ENCODE assay signal across 9 cellular contexts in genomic region chr2:37590119-37590571, GRCh38.
DNase-seq lines count a peak whose midpoint lies in the region; ATAC-seq, FAIRE-seq and TF ChIP-seq lines count a peak whose summit lies in the region.
"Had no signal": no experiment of that assay in that cellular context is flagged by ENCODE, and none has a peak within 500 bp of the region (broad histone marks: within the 10 kb centered on the region; RNA-seq: fewer than 3 reads in every experiment).

No MANE protein-coding gene starts in this region.

- peak in 1 of 4 donors; percentile 50 for TF ChIP-seq EP300 in sigmoid colon (IDR thresholded peaks at IDR 0.05)

- POLR2A ChIA-PET in PC-9 (lab: Charles Lee; ENCODE audit: unreplicated experiment) = interaction anchor here (0.5 kb wide), 1 partner anchor 80 kb away, joined by 3 read pairs; no protein-coding TSS in a partner anchor

- no peaks in the 10 kb centered on the region for H4K20me1 ChIP-seq in PC-9 (ENCODE audit: insufficient read depth)

- CTCF ChIA-PET in PC-9 (lab: Charles Lee) = interaction anchor here (1.7 kb wide), 1 partner anchor 62 kb away, joined by 4 read pairs; no protein-coding TSS in a partner anchor

- no peak for TF ChIP-seq POLR2A in sigmoid colon (IDR thresholded peaks at IDR 0.05)

- no peak for FAIRE-seq in pancreas (lab: Jason Lieb, UNC)

- H3K4me3 ChIP-seq in PC-9 (no peak overlapping the region), sigmoid colon (no peak overlapping the region), pancreas (no peak overlapping the region)

- WGBS in sigmoid colon, 2 donors = 76 to 88% methylated on average over 3 of the region's 3 CpGs
- 88 to 92% methylated on average over 3 of the region's 3 CpGs for WGBS in pancreas, 2 donors

- DNase-seq in Daoy (ENCODE audit: low read depth) (peak; percentile 80), PC-9 (no peak), fibroblast of gingiva (ENCODE audit: low read depth) (peak; percentile 99), sigmoid colon (no peak), pancreas (no peak), NCI-H1694 (lab: John Stamatoyannopoulos, UW) (no peak), kidney tubule cell (ENCODE audit: low spot score) (no peak)
- DNase-seq: substantia nigra had no signal

- no peaks in the 10 kb centered on the region for H3K79me2 ChIP-seq in PC-9 (ENCODE audit: low read depth)

- peak overlapping the region; percentile 94 for H3K27ac ChIP-seq in PC-9
- peak overlapping the region in 3 of 4 donors; percentile 5 to 36 (median 36) for H3K27ac ChIP-seq in sigmoid colon
- no peak overlapping the region for H3K27ac ChIP-seq in pancreas

- no peaks in the 10 kb centered on the region for H3K9me2 ChIP-seq in PC-9 (ENCODE audit: insufficient read depth)

- no peaks in the 10 kb centered on the region for H3K27me3 ChIP-seq in PC-9 (ENCODE audit: insufficient read depth, low read depth)
- H3K27me3 ChIP-seq in sigmoid colon = no peaks in the 10 kb centered on the region
- no peaks in the 10 kb centered on the region for H3K27me3 ChIP-seq in pancreas

- peak overlapping the region; percentile 79 for H3K4me2 ChIP-seq in PC-9

- BruUV-seq in PC-9 (replicated peaks; lab: Mats Ljungman, UMichigan) = no TSS peak

- TF ChIP-seq CTCF in PC-9 (conservative IDR thresholded peaks at IDR 0.05) (no peak), sigmoid colon (IDR thresholded peaks at IDR 0.05) (no peak), pancreas (IDR thresholded peaks at IDR 0.05) (no peak)

- H3K4me1 ChIP-seq in PC-9 (replicated peaks; ENCODE audit: insufficient read depth) (peaks cover 58% of the 10 kb centered on the region), sigmoid colon (peaks cover 0 to 38% (median 36%) of the 10 kb centered on the region in 4 donors), pancreas (peaks cover 9 to 39% (median 32%) of the 10 kb centered on the region in 3 donors)

- ATAC-seq in HG03520 (IDR thresholded peaks at IDR 0.05; ENCODE audit: unreplicated experiment) (no peak), pancreas (no peak)

- intact Hi-C loops in PC-9 (cut with micrococcal nuclease; ENCODE audit: unreplicated experiment) = no loop called here
- intact Hi-C loops in sigmoid colon (cut with DNase I) = no loop called here
- intact Hi-C loops in pancreas (cut with DNase I) = no loop called here

- H2AFZ ChIP-seq in PC-9 = peak overlapping the region; percentile 7; the same call in 1 of the 2 replicates

- H3F3A ChIP-seq in PC-9 (ENCODE audit: insufficient read depth, low read depth) = peaks cover 53% of the 10 kb centered on the region

- H3K36me3 ChIP-seq in PC-9 (ENCODE audit: low read depth) (no peaks in the 10 kb centered on the region), sigmoid colon (no peaks in the 10 kb centered on the region), pancreas (no peaks in the 10 kb centered on the region)

- peaks cover 5% of the 10 kb centered on the region; the same call in 1 of the 2 replicates for H3K9me3 ChIP-seq in PC-9 (ENCODE audit: insufficient read depth, low read depth)
- no peaks in the 10 kb centered on the region for H3K9me3 ChIP-seq in sigmoid colon
- H3K9me3 ChIP-seq in pancreas = no peaks in the 10 kb centered on the region

Comparison
In these comparisons a context has a peak if more than half of its experiments do, and no peak if none do; other contexts are left out.
1. DNase-seq: peak in Daoy (single experiment) and fibroblast of gingiva (single experiment); none in PC-9 (0 of 2), sigmoid colon (single experiment), pancreas (0 of 6), NCI-H1694 (single experiment) and kidney tubule cell (single experiment).
2. H3K27ac ChIP-seq: peak in PC-9 (single experiment) and sigmoid colon (3 of 4); none in pancreas (0 of 4).